Comparison of ENCODE assay signal across 1 cellular context in genomic region chr5:179553006-179553405, GRCh38.
TF ChIP-seq lines count a peak whose summit lies in the region.

No MANE protein-coding gene starts in this region.

TF ChIP-seq in WTC11, 78 proteins besides CTCF, POLR2A, EP300 and RAD21:
- TF ChIP-seq ZBTB43 (CRISPR knock-in tag; IDR thresholded peaks at IDR 0.05) (no peak), STAT6 (CRISPR knock-in tag; conservative IDR thresholded peaks at IDR 0.05; ENCODE audit: low read depth) (no peak), E2F4 (CRISPR knock-in tag; IDR thresholded peaks at IDR 0.05; ENCODE audit: borderline replicate concordance, low read depth) (no peak), ZNF232 (CRISPR knock-in tag; IDR thresholded peaks at IDR 0.05) (no peak), AFF4 (CRISPR knock-in tag; IDR thresholded peaks at IDR 0.05; ENCODE audit: borderline replicate concordance) (no peak), ZNF121 (CRISPR knock-in tag; IDR thresholded peaks at IDR 0.05) (no peak), ZNF416 (CRISPR knock-in tag; IDR thresholded peaks at IDR 0.05) (no peak), JAZF1 (CRISPR knock-in tag; IDR thresholded peaks at IDR 0.05) (no peak), FOXP4 (CRISPR knock-in tag; IDR thresholded peaks at IDR 0.05) (no peak), PRDM15 (CRISPR knock-in tag; IDR thresholded peaks at IDR 0.05) (no peak), FOXP1 (CRISPR knock-in tag; IDR thresholded peaks at IDR 0.05; ENCODE audit: borderline replicate concordance) (no peak), SP1 (CRISPR knock-in tag; conservative IDR thresholded peaks at IDR 0.05) (no peak), NR1H2 (CRISPR knock-in tag; IDR thresholded peaks at IDR 0.05) (no peak)
TF ChIP-seq in WTC11: peak in this region for 0.
